ENCODE assay signal across 8 cellular contexts in the genomic region with DNA sequence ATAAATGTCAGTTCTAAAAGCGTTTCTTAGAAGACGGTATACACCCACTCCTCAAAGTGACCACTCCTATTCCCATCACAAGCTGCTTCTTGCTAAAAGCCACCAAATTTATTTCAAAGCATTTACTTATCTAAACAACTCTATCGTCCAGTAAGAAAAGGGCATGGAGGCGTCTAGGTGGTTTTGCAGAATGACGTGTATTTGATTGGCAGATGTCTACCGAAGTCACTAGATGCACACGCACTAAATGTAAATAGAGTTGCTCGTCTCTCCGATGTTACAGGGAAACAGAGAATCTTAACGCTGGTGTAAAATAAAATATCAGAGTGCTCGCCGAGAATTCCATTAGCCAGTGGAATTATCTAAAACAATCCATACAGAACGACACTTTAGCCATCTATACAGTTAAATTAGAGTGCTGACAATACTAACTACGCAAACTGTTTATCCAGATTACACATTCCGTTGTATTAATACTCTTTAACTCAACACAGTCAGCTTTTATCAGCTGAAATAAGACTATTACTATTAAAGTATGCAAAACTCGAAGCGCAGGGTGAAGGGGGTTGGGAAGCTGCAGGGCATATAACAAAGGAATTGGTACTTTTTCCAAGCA. TPM values are rescaled to one million over a fixed set of nuclear protein-coding genes. Genes with fewer than 3 reads are reported as not detected.
A peak's percentile ranks its signal among the peaks of the same experiment; 100 is the strongest.
DNase-seq lines count a peak whose midpoint lies in the region; ATAC-seq and TF ChIP-seq lines count a peak whose summit lies in the region.

No MANE protein-coding gene starts in this region.

- peak overlapping the region; percentile 95 for H3K4me2 ChIP-seq in hepatocyte

- H3K9me3 ChIP-seq in hepatocyte (ENCODE audit: low read depth) (no peaks in the 10 kb centered on the region), skeletal muscle tissue (ENCODE audit: control insufficient read depth in 3 of 3, low read length in 3 of 3) (no peaks in the 10 kb centered on the region)

- H3K79me2 ChIP-seq in hepatocyte, result peaks cover 51% of the 10 kb centered on the region

- H3K4me1 Mint-ChIP-seq in activated T-helper 17 cell treated with anti-CD3 and anti-CD28 coated beads, Interleukin-2, amount 50 U/mL, for 72 hours, result peaks cover 15% of the 10 kb centered on the region

- peak overlapping the region; percentile 98 for H3K27ac ChIP-seq in hepatocyte
- peak overlapping the region; percentile 84 for H3K27ac ChIP-seq in skeletal muscle tissue (ENCODE audit: low read depth, low read length)

- peak overlapping the region; percentile 71 to 89 (median 86) for H3K9ac ChIP-seq in skeletal muscle tissue (ENCODE audit: low read depth in 1 of 3, low read length in 3 of 3)

- DNase-seq in stimulated activated CD4-positive, alpha-beta T cell treated with anti-CD3 and anti-CD28 coated beads, Interleukin-1b, Interleukin-23, amount 100 ng/mL, for 48 hours, result peak; percentile 32
- no peak for DNase-seq in stimulated activated CD4-positive, alpha-beta T cell treated with anti-CD3 and anti-CD28 coated beads, Interleukin-12 subunit alpha, Interleukin-12 subunit beta, amount 100 ng/mL, for 4 hours
- DNase-seq in hepatocyte (ENCODE audit: low spot score) (peak; percentile 19), SKM-1 treated with dmso at 0.1 percent for 144 hours (lab: John Stamatoyannopoulos, UW; ENCODE audit: unreplicated experiment) (no peak)

- peaks cover 26% of the 10 kb centered on the region for H3K36me3 Mint-ChIP-seq in activated T-helper 17 cell treated with anti-CD3 and anti-CD28 coated beads, Interleukin-2, amount 50 U/mL, for 72 hours (ENCODE audit: low read depth)

- H3K4me3 ChIP-seq in hepatocyte, result peak overlapping the region; percentile 93
- peak overlapping the region; percentile 85 to 91 (median 91) for H3K4me3 ChIP-seq in skeletal muscle tissue (ENCODE audit: low read length in 3 of 3)

- H4K20me1 ChIP-seq in hepatocyte (ENCODE audit: insufficient read depth, poor library complexity, severe bottlenecking), result no peaks in the 10 kb centered on the region

- H3K4me3 Mint-ChIP-seq in activated T-helper 17 cell treated with anti-CD3 and anti-CD28 coated beads, Interleukin-2, amount 50 U/mL, for 72 hours, result no peak overlapping the region

- no peaks in the 10 kb centered on the region for H3K9me3 Mint-ChIP-seq in activated T-helper 17 cell treated with anti-CD3 and anti-CD28 coated beads, Interleukin-2, amount 50 U/mL, for 72 hours

- TF ChIP-seq CTCF in hepatocyte (IDR thresholded peaks at IDR 0.05; ENCODE audit: poor library complexity), result no peak

- no peaks in the 10 kb centered on the region for H3K9me2 ChIP-seq in hepatocyte (replicated peaks; ENCODE audit: insufficient read depth)

- H3K4me1 ChIP-seq in hepatocyte (ENCODE audit: insufficient read depth) (peaks cover 12% of the 10 kb centered on the region), skeletal muscle tissue (ENCODE audit: control insufficient read depth in 3 of 3, insufficient read depth in 3 of 3, low read length in 3 of 3) (peaks cover 8 to 30% (median 25%) of the 10 kb centered on the region in 3 donors)

- ATAC-seq in activated T-helper 17 cell treated with anti-CD3 and anti-CD28 coated beads, Interleukin-2, amount 50 U/mL, for 72 hours (replicated peaks), result peak; percentile 10
- ATAC-seq in HG02642 (IDR thresholded peaks at IDR 0.05; ENCODE audit: poor library complexity, unreplicated experiment), result no peak
- ATAC-seq in GM21526 (IDR thresholded peaks at IDR 0.05; ENCODE audit: low FRiP score, unreplicated experiment), result no peak

- H3K36me3 ChIP-seq in hepatocyte (replicated peaks; ENCODE audit: insufficient read depth, low read depth) (no peaks in the 10 kb centered on the region), skeletal muscle tissue (ENCODE audit: control insufficient read depth in 3 of 3, insufficient read depth in 3 of 3, low read length in 3 of 3) (no peaks in the 10 kb centered on the region)

- WGBS in hepatocyte (ENCODE audit: low lambda C conversion rate, missing lambda C conversion rate), result 5% methylated on average over 17 of the region's 17 CpGs

- H3K27me3 Mint-ChIP-seq in activated T-helper 17 cell treated with anti-CD3 and anti-CD28 coated beads, Interleukin-2, amount 50 U/mL, for 72 hours, result no peaks in the 10 kb centered on the region

- H2AFZ ChIP-seq in hepatocyte, result peak overlapping the region; percentile 95

- H3K27ac Mint-ChIP-seq in activated T-helper 17 cell treated with anti-CD3 and anti-CD28 coated beads, Interleukin-2, amount 50 U/mL, for 72 hours, result peak overlapping the region; percentile 95

- H3K27me3 ChIP-seq in hepatocyte (no peaks in the 10 kb centered on the region), skeletal muscle tissue (ENCODE audit: control insufficient read depth in 3 of 3, insufficient read depth in 3 of 3, low read length in 3 of 3) (no peaks in the 10 kb centered on the region)

RNA-seq across cellular contexts. Expression of a gene that starts 1.9 kb away (rescaled TPM):
- 10 to 100 TPM; 14.3 to 30.5 TPM for total RNA-seq in activated T-helper 17 cell treated with anti-CD3 and anti-CD28 coated beads, Interleukin-2, amount 50 U/mL, for 72 hours
- total RNA-seq in hepatocyte, result 12.3 and 13.9 TPM in 2 replicates
- 4.9 and 5.1 TPM in 2 replicates for polyA plus RNA-seq in hepatocyte
- 18.3 TPM for total RNA-seq in skeletal muscle tissue

Comparison
In these comparisons a context has a peak if more than half of its experiments do, and no peak if none do; other contexts are left out.
1. DNase-seq: peak in stimulated activated CD4-positive, alpha-beta T cell treated with anti-CD3 and anti-CD28 coated beads, Interleukin-1b, Interleukin-23, amount 100 ng/mL, for 48 hours (single experiment) and hepatocyte (single experiment); none in stimulated activated CD4-positive, alpha-beta T cell treated with anti-CD3 and anti-CD28 coated beads, Interleukin-12 subunit alpha, Interleukin-12 subunit beta, amount 100 ng/mL, for 4 hours (single experiment) and SKM-1 treated with dmso at 0.1 percent for 144 hours (single experiment).